16 cellular contexts compared by ENCODE assay signal in genomic region chr5:50712479-50712878, GRCh38. TPM values are rescaled to one million over a fixed set of nuclear protein-coding genes. Genes with fewer than 3 reads are reported as not detected.
DNase-seq lines count a peak whose midpoint lies in the region; FAIRE-seq and TF ChIP-seq lines count a peak whose summit lies in the region.
"Had no signal": no experiment of that assay in that cellular context is flagged by ENCODE, and none has a peak within 500 bp of the region (broad histone marks: within the 10 kb centered on the region; RNA-seq: fewer than 3 reads in every experiment).

No MANE protein-coding gene starts in this region.

- no peaks in the 10 kb centered on the region for H3K4me1 ChIP-seq in prostate gland (replicated peaks)
- no peaks in the 10 kb centered on the region for H3K4me1 ChIP-seq in uterus

- peaks cover 1% of the 10 kb centered on the region for H3K36me3 Mint-ChIP-seq in activated CD4-positive, alpha-beta memory T cell treated with anti-CD3 and anti-CD28 coated beads for 36 hours
- H3K36me3 Mint-ChIP-seq in activated CD4-positive, alpha-beta memory T cell treated with anti-CD3 and anti-CD28 coated beads, Interleukin-2, amount 10 ng/mL, durations not matched to agents 7 days and 5 days (ENCODE audit: low read depth) = peaks cover 24% of the 10 kb centered on the region
- H3K36me3 Mint-ChIP-seq in activated naive CD8-positive, alpha-beta T cell = peaks cover 7% of the 10 kb centered on the region
- peaks cover 4% of the 10 kb centered on the region for H3K36me3 Mint-ChIP-seq in nephron progenitor cell (ENCODE audit: low read depth)

- no peak overlapping the region for H3K4me3 Mint-ChIP-seq in activated CD4-positive, alpha-beta memory T cell treated with anti-CD3 and anti-CD28 coated beads for 36 hours
- H3K4me3 Mint-ChIP-seq in activated CD4-positive, alpha-beta memory T cell treated with anti-CD3 and anti-CD28 coated beads, Interleukin-2, amount 10 ng/mL, durations not matched to agents 7 days and 5 days = no peak overlapping the region
- peak overlapping the region; percentile 1 for H3K4me3 Mint-ChIP-seq in activated naive CD8-positive, alpha-beta T cell
- no peak overlapping the region for H3K4me3 Mint-ChIP-seq in nephron progenitor cell
- H3K4me3 Mint-ChIP-seq: endodermal cell had no signal

- H3K4me1 Mint-ChIP-seq in activated CD4-positive, alpha-beta memory T cell treated with anti-CD3 and anti-CD28 coated beads for 36 hours (ENCODE audit: low read depth) = peaks cover 85% of the 10 kb centered on the region
- H3K4me1 Mint-ChIP-seq in activated CD4-positive, alpha-beta memory T cell treated with anti-CD3 and anti-CD28 coated beads, Interleukin-2, amount 10 ng/mL, durations not matched to agents 7 days and 5 days = peaks cover 62% of the 10 kb centered on the region
- H3K4me1 Mint-ChIP-seq in activated naive CD8-positive, alpha-beta T cell (ENCODE audit: low read depth) = peaks cover 89% of the 10 kb centered on the region
- peaks cover 8% of the 10 kb centered on the region for H3K4me1 Mint-ChIP-seq in nephron progenitor cell

- FAIRE-seq in GM19239 (lab: Jason Lieb, UNC) = peak; percentile 52

- no peaks in the 10 kb centered on the region for H3K9me3 ChIP-seq in prostate gland
- no peaks in the 10 kb centered on the region for H3K9me3 ChIP-seq in uterus
- H3K9me3 ChIP-seq: right atrium auricular region, vagina had no signal

- H3K9me3 Mint-ChIP-seq in activated CD4-positive, alpha-beta memory T cell treated with anti-CD3 and anti-CD28 coated beads for 36 hours = no peaks in the 10 kb centered on the region
- no peaks in the 10 kb centered on the region for H3K9me3 Mint-ChIP-seq in activated CD4-positive, alpha-beta memory T cell treated with anti-CD3 and anti-CD28 coated beads, Interleukin-2, amount 10 ng/mL, durations not matched to agents 7 days and 5 days
- peaks cover 5% of the 10 kb centered on the region for H3K9me3 Mint-ChIP-seq in activated naive CD8-positive, alpha-beta T cell (ENCODE audit: low read depth)
- H3K9me3 Mint-ChIP-seq in nephron progenitor cell = no peaks in the 10 kb centered on the region
- H3K9me3 Mint-ChIP-seq: endodermal cell had no signal

- H3K36me3 ChIP-seq in prostate gland (no peaks in the 10 kb centered on the region), uterus (no peaks in the 10 kb centered on the region)
- H3K36me3 ChIP-seq: right atrium auricular region, vagina had no signal

- 88% methylated on average over 1 of the region's 1 CpG for WGBS in prostate gland

- H3K27me3 Mint-ChIP-seq in activated CD4-positive, alpha-beta memory T cell treated with anti-CD3 and anti-CD28 coated beads for 36 hours = no peaks in the 10 kb centered on the region
- no peaks in the 10 kb centered on the region for H3K27me3 Mint-ChIP-seq in activated CD4-positive, alpha-beta memory T cell treated with anti-CD3 and anti-CD28 coated beads, Interleukin-2, amount 10 ng/mL, durations not matched to agents 7 days and 5 days
- no peaks in the 10 kb centered on the region for H3K27me3 Mint-ChIP-seq in activated naive CD8-positive, alpha-beta T cell
- peaks cover 4% of the 10 kb centered on the region for H3K27me3 Mint-ChIP-seq in nephron progenitor cell (ENCODE audit: low read depth, poor library complexity)

- intact Hi-C loops in activated CD4-positive, alpha-beta memory T cell treated with anti-CD3 and anti-CD28 coated beads for 36 hours (cut with micrococcal nuclease) = no loop called here
- intact Hi-C loops in prostate gland (cut with DNase I) = no loop called here
- intact Hi-C loops in uterus (cut with DNase I; ENCODE audit: low total_unique reads) = no loop called here

- POLR2A ChIA-PET in activated CD4-positive, alpha-beta memory T cell treated with anti-CD3 and anti-CD28 coated beads for 36 hours (lab: Charles Lee) = no interaction called here
- POLR2A ChIA-PET in activated CD4-positive, alpha-beta memory T cell treated with anti-CD3 and anti-CD28 coated beads, Interleukin-2, amount 10 ng/mL, durations not matched to agents 7 days and 5 days (lab: Charles Lee) = interaction anchor here (2.4 kb wide), 1 partner anchor 45 kb away, joined by 9 read pairs; the partner anchor contains the start of gene PARP8

- H3K4me3 ChIP-seq in prostate gland (no peak overlapping the region), uterus (no peak overlapping the region)
- H3K4me3 ChIP-seq: right atrium auricular region, vagina had no signal

- no peak overlapping the region for H3K27ac ChIP-seq in prostate gland
- H3K27ac ChIP-seq in uterus = no peak overlapping the region
- H3K27ac ChIP-seq: right atrium auricular region, vagina had no signal

- CTCF ChIA-PET in activated CD4-positive, alpha-beta memory T cell treated with anti-CD3 and anti-CD28 coated beads for 36 hours (lab: Charles Lee) = no interaction called here
- CTCF ChIA-PET in activated CD4-positive, alpha-beta memory T cell treated with anti-CD3 and anti-CD28 coated beads, Interleukin-2, amount 10 ng/mL, durations not matched to agents 7 days and 5 days (lab: Charles Lee) = no interaction called here

- no peak for DNase-seq in activated CD4-positive, alpha-beta memory T cell treated with anti-CD3 and anti-CD28 coated beads for 36 hours
- no peak for DNase-seq in activated CD4-positive, alpha-beta memory T cell treated with anti-CD3 and anti-CD28 coated beads, Interleukin-2, amount 10 ng/mL, durations not matched to agents 7 days and 5 days
- DNase-seq in GM19239 (ENCODE audit: insufficient read length, low spot score) (no peak), nephron progenitor cell (no peak), prostate gland (ENCODE audit: low spot score) (no peak), uterus (no peak), hepatic stellate cell (ENCODE audit: low spot score) (no peak)
- DNase-seq: ACHN; amygdala; central memory CD4-positive, alpha-beta T cell; endodermal cell; NCI-H1436; nucleus accumbens had no signal

- no peak for TF ChIP-seq POLR2A in prostate gland (IDR thresholded peaks at IDR 0.05)
- no peak for TF ChIP-seq POLR2A in uterus (IDR thresholded peaks at IDR 0.05)

- H3K27ac Mint-ChIP-seq in activated CD4-positive, alpha-beta memory T cell treated with anti-CD3 and anti-CD28 coated beads for 36 hours = peak overlapping the region; percentile 71
- no peak overlapping the region for H3K27ac Mint-ChIP-seq in activated CD4-positive, alpha-beta memory T cell treated with anti-CD3 and anti-CD28 coated beads, Interleukin-2, amount 10 ng/mL, durations not matched to agents 7 days and 5 days
- H3K27ac Mint-ChIP-seq in activated naive CD8-positive, alpha-beta T cell = peak overlapping the region; percentile 96
- H3K27ac Mint-ChIP-seq in nephron progenitor cell = peak overlapping the region; percentile 70
- H3K27ac Mint-ChIP-seq: endodermal cell had no signal

- TF ChIP-seq CTCF in nephron progenitor cell (IDR thresholded peaks at IDR 0.05) (no peak), prostate gland (IDR thresholded peaks at IDR 0.05) (no peak), uterus (IDR thresholded peaks at IDR 0.05) (no peak)

- H3K27me3 ChIP-seq in prostate gland (replicated peaks; ENCODE audit: insufficient read depth) (no peaks in the 10 kb centered on the region), uterus (no peaks in the 10 kb centered on the region)
- H3K27me3 ChIP-seq: right atrium auricular region, vagina had no signal

RNA-seq across cellular contexts. Expression of gene PARP8, which starts 46.0 kb away (rescaled TPM):
- total RNA-seq in activated CD4-positive, alpha-beta memory T cell treated with anti-CD3 and anti-CD28 coated beads for 36 hours = 10 to 100 TPM; 34.0 to 36.9 TPM
- 10 to 100 TPM; 91.7 to 96.2 TPM for total RNA-seq in activated CD4-positive, alpha-beta memory T cell treated with anti-CD3 and anti-CD28 coated beads, Interleukin-2, amount 10 ng/mL, durations not matched to agents 7 days and 5 days
- total RNA-seq in prostate gland = 10 to 100 TPM; 21.8 TPM
- total RNA-seq in uterus = 10 to 100 TPM in 3 of 4 donors, 1 to 10 TPM in 1; 2.3 to 23.8 (median 22.9) TPM
